ENCODE assay signal across 8 cellular contexts in genomic region chr1:200154069-200154767, GRCh38.
A peak's percentile ranks its signal among the peaks of the same experiment; 100 is the strongest.
DNase-seq lines count a peak whose midpoint lies in the region; ATAC-seq and TF ChIP-seq lines count a peak whose summit lies in the region.

No MANE protein-coding gene starts in this region.

- H3K27me3 Mint-ChIP-seq in stimulated activated memory B cell treated with anti-CD40 and anti-IgM and Interleukin-4, amounts not matched to agents 10 μg/mL and 1 μg/mL and 100 μg/mL, for 72 hours, result no peaks in the 10 kb centered on the region

- no peak for TF ChIP-seq CTCF in foreskin fibroblast (IDR thresholded peaks at IDR 0.05; ENCODE audit: low read depth, low read length)

- peak overlapping the region; percentile 66 for H3K27ac Mint-ChIP-seq in stimulated activated memory B cell treated with anti-CD40 and anti-IgM and Interleukin-4, amounts not matched to agents 10 μg/mL and 1 μg/mL and 100 μg/mL, for 72 hours

- DNase-seq in AML-193 (lab: John Stamatoyannopoulos, UW) (peak; percentile 89 to 91), GM19238 (ENCODE audit: insufficient read length, low spot score) (peak; percentile 39), T-helper 1 cell (peak in 3 of 5 donors; percentile 12 to 94 (median 14)), foreskin fibroblast (no peak), GM03348 (ENCODE audit: low spot score) (no peak)
- peak; percentile 6 to 25 (median 17) for DNase-seq in effector memory CD4-positive, alpha-beta T cell

- H3K4me3 Mint-ChIP-seq in stimulated activated memory B cell treated with anti-CD40 and anti-IgM and Interleukin-4, amounts not matched to agents 10 μg/mL and 1 μg/mL and 100 μg/mL, for 72 hours, result no peak overlapping the region

- peaks cover 19% of the 10 kb centered on the region for H3K4me1 ChIP-seq in effector memory CD4-positive, alpha-beta T cell (ENCODE audit: control insufficient read depth, insufficient read depth, low read length, poor library complexity, severe bottlenecking)

- H3K4me1 Mint-ChIP-seq in stimulated activated memory B cell treated with anti-CD40 and anti-IgM and Interleukin-4, amounts not matched to agents 10 μg/mL and 1 μg/mL and 100 μg/mL, for 72 hours, result peaks cover 42% of the 10 kb centered on the region

- no peaks in the 10 kb centered on the region for H3K27me3 ChIP-seq in effector memory CD4-positive, alpha-beta T cell (replicated peaks; ENCODE audit: control insufficient read depth, insufficient read depth, low read length, poor library complexity, severe bottlenecking)

- H3K36me3 Mint-ChIP-seq in stimulated activated memory B cell treated with anti-CD40 and anti-IgM and Interleukin-4, amounts not matched to agents 10 μg/mL and 1 μg/mL and 100 μg/mL, for 72 hours, result no peaks in the 10 kb centered on the region

- peak; percentile 96 for ATAC-seq in HG03175 (IDR thresholded peaks at IDR 0.05; ENCODE audit: unreplicated experiment)
- peak; percentile 96 for ATAC-seq in stimulated activated memory B cell treated with anti-CD40 and anti-IgM and Interleukin-4, amounts not matched to agents 10 μg/mL and 1 μg/mL and 100 μg/mL, for 72 hours

- H3K27ac ChIP-seq in effector memory CD4-positive, alpha-beta T cell (ENCODE audit: insufficient read depth, low read length, poor library complexity, severe bottlenecking), result peak overlapping the region; percentile 60

- no peaks in the 10 kb centered on the region for H3K9me3 Mint-ChIP-seq in stimulated activated memory B cell treated with anti-CD40 and anti-IgM and Interleukin-4, amounts not matched to agents 10 μg/mL and 1 μg/mL and 100 μg/mL, for 72 hours

- no peaks in the 10 kb centered on the region for H3K36me3 ChIP-seq in effector memory CD4-positive, alpha-beta T cell (ENCODE audit: control insufficient read depth, insufficient read depth, low read length)

- H3K4me3 ChIP-seq in effector memory CD4-positive, alpha-beta T cell (ENCODE audit: insufficient read depth, low read depth, low read length, poor library complexity, severe bottlenecking), result no peak overlapping the region
- no peak overlapping the region for H3K4me3 ChIP-seq in foreskin fibroblast (ENCODE audit: low read depth in 1 of 2, low read length in 2 of 2)

- no peaks in the 10 kb centered on the region for H3K9me3 ChIP-seq in effector memory CD4-positive, alpha-beta T cell (ENCODE audit: control insufficient read depth, low read length)

Comparison
In these comparisons a context has a peak if more than half of its experiments do, and no peak if none do; other contexts are left out.
1. DNase-seq: peak in AML-193 (2 of 2), GM19238 (single experiment), T-helper 1 cell (3 of 5) and effector memory CD4-positive, alpha-beta T cell (3 of 3); none in foreskin fibroblast (0 of 2) and GM03348 (single experiment).